Comparison of ENCODE assay signal across 10 cellular contexts in the genomic region with DNA sequence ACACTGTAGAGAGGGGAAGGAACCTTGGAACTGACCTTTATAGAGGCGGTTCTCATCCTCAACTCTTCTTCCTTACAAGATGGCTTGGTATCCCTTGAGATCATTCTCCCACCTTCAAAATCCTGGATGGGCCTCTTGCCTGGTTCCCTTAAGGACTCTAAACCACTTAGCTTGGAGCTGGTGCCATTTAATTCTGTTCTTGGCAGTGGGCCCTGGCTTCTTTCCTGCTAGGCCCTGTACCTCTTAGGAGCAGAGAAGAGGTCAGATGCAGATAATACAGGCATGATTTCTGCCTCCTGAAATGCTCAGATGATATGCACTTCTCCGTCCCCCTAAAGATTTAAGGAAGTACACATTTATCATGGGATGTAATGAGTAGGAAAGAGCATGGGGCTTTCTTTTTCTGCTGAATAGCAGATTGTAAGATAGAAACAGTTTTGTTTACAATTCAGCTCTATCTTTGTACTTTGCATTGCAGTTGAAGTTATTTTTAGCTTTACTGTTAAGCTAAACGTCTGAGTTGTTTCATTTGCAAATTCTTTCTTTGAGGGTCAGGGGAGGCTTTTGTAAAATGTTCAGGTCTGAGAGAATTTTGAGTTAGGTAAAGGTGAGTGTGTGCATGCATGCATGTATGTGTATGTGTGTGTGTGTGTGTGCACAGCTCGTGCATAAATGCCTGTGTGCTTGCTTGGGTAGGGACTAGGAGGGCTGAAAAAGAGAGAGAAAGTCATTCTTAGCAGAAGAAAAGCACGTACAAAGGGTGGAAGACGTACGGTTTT.
DNase-seq lines count a peak whose midpoint lies in the region; ATAC-seq, FAIRE-seq and TF ChIP-seq lines count a peak whose summit lies in the region.
"Had no signal": no experiment of that assay in that cellular context is flagged by ENCODE, and none has a peak within 500 bp of the region (broad histone marks: within the 10 kb centered on the region; RNA-seq: fewer than 3 reads in every experiment).

No MANE protein-coding gene starts in this region.

- H3K36me3 ChIP-seq in liver (ENCODE audit: control insufficient read depth in 4 of 4, insufficient read depth in 3 of 4, low read depth in 1 of 4, low read length in 3 of 4) (no peaks in the 10 kb centered on the region), HepG2 (replicated peaks in 1 of 2; ENCODE audit: control insufficient read depth in 1 of 2, insufficient read depth in 2 of 2, low read length in 2 of 2) (no peaks in the 10 kb centered on the region), OCI-LY7 (ENCODE audit: insufficient read depth, low read length) (no peaks in the 10 kb centered on the region)
- H3K36me3 ChIP-seq: neutrophil had no signal

- FAIRE-seq in HepG2 (lab: Jason Lieb, UNC), result no peak

- no peak overlapping the region for H3K27ac ChIP-seq in liver (ENCODE audit: low read depth in 1 of 2, low read length in 2 of 2)
- H3K27ac ChIP-seq in HepG2 (ENCODE audit: extremely low read length, insufficient read depth, low read length), result no peak overlapping the region
- H3K27ac ChIP-seq in OCI-LY7 (ENCODE audit: low read depth, low read length, poor library complexity, severe bottlenecking), result peak overlapping the region; percentile 93
- H3K27ac ChIP-seq: neutrophil had no signal

- no peaks in the 10 kb centered on the region for H3K27me3 ChIP-seq in liver (ENCODE audit: control insufficient read depth in 4 of 4, insufficient read depth in 4 of 4, low read length in 3 of 4)
- H3K27me3 ChIP-seq in HepG2 (ENCODE audit: control insufficient read depth in 1 of 2, insufficient read depth in 2 of 2, low read length in 2 of 2), result no peaks in the 10 kb centered on the region
- H3K27me3 ChIP-seq: neutrophil had no signal

- no peak overlapping the region for H3K4me3 ChIP-seq in liver (ENCODE audit: low read depth in 1 of 3, low read length in 3 of 3)
- no peak overlapping the region for H3K4me3 ChIP-seq in HepG2 (replicated peaks in 1 of 3; ENCODE audit: insufficient read depth in 1 of 3, low read depth in 2 of 3, low read length in 3 of 3)
- peak overlapping the region; percentile 57 for H3K4me3 ChIP-seq in OCI-LY7 (ENCODE audit: low read depth, low read length, poor library complexity, severe bottlenecking)

- ATAC-seq in HepG2 (no peak), esophagus mucosa (no peak), HG02981 (IDR thresholded peaks at IDR 0.05; ENCODE audit: unreplicated experiment) (no peak)

- H3K4me2 ChIP-seq in HepG2 (ENCODE audit: low read depth, low read length), result no peak overlapping the region
- peak overlapping the region; percentile 88 for H3K4me2 ChIP-seq in OCI-LY7 (ENCODE audit: low read length)

- TF ChIP-seq CTCF in liver (IDR thresholded peaks at IDR 0.05; ENCODE audit: low read depth, low read length, missing input control) (no peak), HepG2 (CRISPR knock-in tag; IDR thresholded peaks at IDR 0.05) (no peak), OCI-LY7 (conservative IDR thresholded peaks at IDR 0.05; ENCODE audit: low read length) (no peak)

- H4K20me1 ChIP-seq in HepG2 (ENCODE audit: insufficient read depth, low read length) (no peaks in the 10 kb centered on the region), OCI-LY7 (ENCODE audit: insufficient read depth, low read length) (no peaks in the 10 kb centered on the region)

- DNase-seq in HepG2 (ENCODE audit: low spot score) (no peak), OCI-LY7 (ENCODE audit: low spot score) (no peak), left kidney (ENCODE audit: low read depth, low spot score) (peak; percentile 16), ecto neural progenitor cell (ENCODE audit: low spot score) (no peak), UCSD-AML1 (lab: John Stamatoyannopoulos, UW; ENCODE audit: unreplicated experiment) (no peak)
- DNase-seq: activated CD8-positive, alpha-beta memory T cell treated with anti-CD3 and anti-CD28 coated beads, Interleukin-2, amount 50 U/mL, for 48 hours had no signal

- H3K9me2 ChIP-seq in OCI-LY7 (ENCODE audit: insufficient read depth, low read length), result no peaks in the 10 kb centered on the region

- TF ChIP-seq POLR2A in HepG2 (IDR thresholded peaks at IDR 0.05; ENCODE audit: insufficient read depth in 1 of 2, low read depth in 2 of 2, low read length in 2 of 2), result no peak

- TF ChIP-seq EP300 in HepG2 (IDR thresholded peaks at IDR 0.05; ENCODE audit: low read depth in 2 of 2, low read length in 2 of 2) (no peak), HepG2 (CRISPR knock-in tag; IDR thresholded peaks at IDR 0.05; ENCODE audit: borderline replicate concordance) (no peak)

- in situ Hi-C loops in HepG2 (cut with HindIII; ENCODE audit: extremely low pct_ligation_motif_present, low pct_unique_long_range_greater_than_20kb), result no loop called here

- intact Hi-C loops in HepG2 (cut with micrococcal nuclease; ENCODE audit: unreplicated experiment), result no loop called here
- intact Hi-C loops in OCI-LY7 (cut with micrococcal nuclease; ENCODE audit: unreplicated experiment), result no loop called here

- no peaks in the 10 kb centered on the region for H3K9me3 ChIP-seq in liver (ENCODE audit: control insufficient read depth in 4 of 4, low read length in 3 of 4)
- H3K9me3 ChIP-seq in HepG2 (ENCODE audit: low read length), result no peaks in the 10 kb centered on the region
- H3K9me3 ChIP-seq in OCI-LY7 (ENCODE audit: low read length), result no peaks in the 10 kb centered on the region
- H3K9me3 ChIP-seq: neutrophil had no signal

- POLR2A ChIA-PET in HepG2 (lab: Yijun Ruan, JAX) (no interaction called here), OCI-LY7 (lab: Charles Lee) (interaction anchor here (0.5 to 5.1 kb wide), 14 partner anchors 10 to 1389 kb away, joined by 3 to 87 read pairs (median 4); no protein-coding TSS in a partner anchor)

- TF ChIP-seq RAD21 in liver (IDR thresholded peaks at IDR 0.05), result no peak
- no peak for TF ChIP-seq RAD21 in HepG2 (CRISPR knock-in tag; IDR thresholded peaks at IDR 0.05)

- no peaks in the 10 kb centered on the region for H3K79me2 ChIP-seq in HepG2 (ENCODE audit: insufficient read depth, low read length)
- peaks cover 31% of the 10 kb centered on the region; the same call in 1 of the 2 replicates for H3K79me2 ChIP-seq in OCI-LY7 (ENCODE audit: insufficient read depth, low read depth, low read length)

- BruUV-seq in HepG2 (replicated peaks; lab: Mats Ljungman, UMichigan), result no TSS peak
- BruUV-seq in OCI-LY7 (replicated peaks; lab: Mats Ljungman, UMichigan), result no TSS peak

- 51% methylated on average over 7 of the region's 7 CpGs for WGBS in liver
- WGBS in HepG2 (ENCODE audit: low lambda C conversion rate), result 0% methylated on average over 6 of the region's 7 CpGs

- H3K4me1 ChIP-seq in liver (ENCODE audit: control insufficient read depth in 4 of 4, insufficient read depth in 4 of 4, low read length in 3 of 4), result peaks cover 0 to 12% (median 7%) of the 10 kb centered on the region in 4 donors
- no peaks in the 10 kb centered on the region for H3K4me1 ChIP-seq in HepG2 (ENCODE audit: insufficient read depth, low read length)
- peaks cover 77% of the 10 kb centered on the region for H3K4me1 ChIP-seq in OCI-LY7 (ENCODE audit: insufficient read depth, low read length, poor library complexity, severe bottlenecking)

- no peak overlapping the region for H3K9ac ChIP-seq in liver (ENCODE audit: low read depth in 1 of 2, low read length in 2 of 2)
- H3K9ac ChIP-seq in HepG2 (ENCODE audit: insufficient read depth, low read depth, low read length), result no peak overlapping the region

- H2AFZ ChIP-seq in HepG2 (ENCODE audit: low read length), result no peak overlapping the region
- peak overlapping the region; percentile 1; the same call in 1 of the 2 replicates for H2AFZ ChIP-seq in OCI-LY7 (ENCODE audit: low read length)

- CTCF ChIA-PET in HepG2 (lab: Yijun Ruan, JAX; ENCODE audit: low intra/inter-chr PET ratio, low total read pairs) (no interaction called here), OCI-LY7 (lab: Charles Lee; ENCODE audit: unreplicated experiment) (interaction anchor here (4.6 kb wide), 1 partner anchor 9 kb away, joined by 19 read pairs; no protein-coding TSS in a partner anchor)

TF ChIP-seq in liver, 16 proteins besides CTCF, POLR2A, EP300 and RAD21:
- TF ChIP-seq FOXA2 (IDR thresholded peaks at IDR 0.05) (no peak), NR2F2 (IDR thresholded peaks at IDR 0.05) (peak; percentile 22), SP1 (IDR thresholded peaks at IDR 0.05) (no peak), GABPA (IDR thresholded peaks at IDR 0.05 in 1 of 2, conservative IDR thresholded peaks at IDR 0.05 in 1 of 2) (no peak), HNF4A (conservative IDR thresholded peaks at IDR 0.05) (peak in 1 of 2 donors; percentile 5)

TF ChIP-seq in HepG2, 621 proteins besides CTCF, POLR2A, EP300 and RAD21:
- TF ChIP-seq PAF1 (CRISPR knock-in tag; IDR thresholded peaks at IDR 0.05) (no peak), ATF5 (CRISPR knock-in tag; IDR thresholded peaks at IDR 0.05; ENCODE audit: low read depth) (no peak), GTF3A (CRISPR knock-in tag; conservative IDR thresholded peaks at IDR 0.05) (no peak)
